30 cellular contexts compared by ENCODE assay signal in genomic region chr10:47414227-47414592, GRCh38. TPM values are rescaled to one million over a fixed set of nuclear protein-coding genes. Genes with fewer than 3 reads are reported as not detected.
"Had no signal": no experiment of that assay in that cellular context is flagged by ENCODE, and none has a peak within 500 bp of the region (broad histone marks: within the 10 kb centered on the region; RNA-seq: fewer than 3 reads in every experiment).

No MANE protein-coding gene starts in this region.

- H3K9me3 ChIP-seq: body of pancreas, breast epithelium had no signal

- DNase-seq: activated CD4-positive, alpha-beta memory T cell treated with anti-CD3 and anti-CD28 coated beads, Interleukin-2, amount 10 ng/mL, durations not matched to agents 7 days and 5 days; activated CD4-positive, alpha-beta T cell treated with anti-CD3 and anti-CD28 coated beads for 1 hour; activated CD4-positive, alpha-beta T cell treated with anti-CD3 and anti-CD28 coated beads for 36 hours; activated CD4-positive, alpha-beta T cell treated with anti-CD3 and anti-CD28 coated beads for 48 hours; activated CD4-positive, alpha-beta T cell treated with anti-CD3 and anti-CD28 coated beads, Interleukin-2, amount 10 ng/mL, durations not matched to agents 7 days and 5 days; activated CD4-positive, alpha-beta T cell treated with anti-CD3 and anti-CD28 coated beads, Interleukin-2, amount 50 U/mL, for 48 hours; activated CD4-positive, CD25-positive, alpha-beta regulatory T cell; activated CD8-positive, alpha-beta memory T cell treated with anti-CD3 and anti-CD28 coated beads for 24 hours; activated CD8-positive, alpha-beta memory T cell treated with anti-CD3 and anti-CD28 coated beads, Interleukin-2, amount 10 ng/mL, durations not matched to agents 7 days and 5 days; activated CD8-positive, alpha-beta memory T cell treated with anti-CD3 and anti-CD28 coated beads, Interleukin-2, amount 50 U/mL, for 48 hours; activated CD8-positive, alpha-beta T cell treated with anti-CD3 and anti-CD28 coated beads, Interleukin-2, amount 10 ng/mL, durations not matched to agents 7 days and 5 days; activated gamma-delta T cell; activated naive CD4-positive, alpha-beta T cell treated with anti-CD3 and anti-CD28 coated beads, Interleukin-2, amount 10 ng/mL, durations not matched to agents 7 days and 5 days; activated naive CD4-positive, alpha-beta T cell treated with Interleukin-2 at 50 U/mL for 16 hours; activated naive CD8-positive, alpha-beta T cell treated with anti-CD3 and anti-CD28 coated beads, Interleukin-2, amount 10 ng/mL, durations not matched to agents 7 days and 5 days; activated naive CD8-positive, alpha-beta T cell treated with anti-CD3 and anti-CD28 coated beads, Interleukin-2, amount 50 U/mL, for 24 hours; activated T-cell treated with anti-CD3 and anti-CD28 coated beads, Interleukin-2, amount 50 U/mL, for 24 hours; amygdala; aorta; body of pancreas; brain microvascular endothelial cell; central memory CD4-positive, alpha-beta T cell; SW 1271; T-helper 1 cell; T-helper 2 cell; T-helper 9 cell; WERI-Rb-1 had no signal

- H3K36me3 ChIP-seq: brain microvascular endothelial cell, breast epithelium, WERI-Rb-1 had no signal

- ATAC-seq: activated CD4-positive, alpha-beta T cell treated with anti-CD3 and anti-CD28 coated beads for 36 hours; activated CD4-positive, CD25-positive, alpha-beta regulatory T cell treated with anti-CD3 and anti-CD28 coated beads, Interleukin-2, amount 50 U/mL, for 24 hours; activated CD8-positive, alpha-beta memory T cell treated with anti-CD3 and anti-CD28 coated beads, Interleukin-2, amount 10 ng/mL, durations not matched to agents 7 days and 5 days; activated CD8-positive, alpha-beta T cell treated with anti-CD3 and anti-CD28 coated beads, Interleukin-2, amount 10 ng/mL, durations not matched to agents 7 days and 5 days; activated naive CD8-positive, alpha-beta T cell treated with anti-CD3 and anti-CD28 coated beads, Interleukin-2, amount 50 U/mL, for 24 hours; body of pancreas; WTC11 had no signal

- H3K27ac ChIP-seq: body of pancreas, brain microvascular endothelial cell, breast epithelium, WERI-Rb-1 had no signal

- H3K4me1 ChIP-seq: body of pancreas, breast epithelium had no signal

- H3K27me3 ChIP-seq: body of pancreas, brain microvascular endothelial cell, breast epithelium had no signal

- H3K4me3 ChIP-seq: body of pancreas, breast epithelium had no signal

RNA-seq across cellular contexts. Expression of gene ZNF488, which starts 30.1 kb away (rescaled TPM):
- total RNA-seq: activated CD8-positive, alpha-beta T cell treated with anti-CD3 and anti-CD28 coated beads, Interleukin-2, amount 10 ng/mL, durations not matched to agents 7 days and 5 days; activated naive CD8-positive, alpha-beta T cell treated with anti-CD3 and anti-CD28 coated beads, Interleukin-2, amount 10 ng/mL, durations not matched to agents 7 days and 5 days had no signal
